Comparison of ENCODE assay signal across 8 cellular contexts in genomic region chr19:511101-511841, GRCh38. TPM values are rescaled to one million over a fixed set of nuclear protein-coding genes. Genes with fewer than 3 reads are reported as not detected.
DNase-seq lines count a peak whose midpoint lies in the region; ATAC-seq and TF ChIP-seq lines count a peak whose summit lies in the region.

No MANE protein-coding gene starts in this region.

- no peak for TF ChIP-seq CTCF in brain (conservative IDR thresholded peaks at IDR 0.05)

- H3K36me3 ChIP-seq in CD4-positive, CD25-positive, alpha-beta regulatory T cell (ENCODE audit: control insufficient read depth, insufficient read depth, low read length) = no peaks in the 10 kb centered on the region

- peak overlapping the region; percentile 98 to 100 (median 98) for H3K27ac Mint-ChIP-seq in CD4-positive, CD25-positive, alpha-beta regulatory T cell
- H3K27ac Mint-ChIP-seq in brain = peak overlapping the region; percentile 73 to 98 (median 95)

- no peaks in the 10 kb centered on the region for H3K36me3 Mint-ChIP-seq in CD4-positive, CD25-positive, alpha-beta regulatory T cell
- H3K36me3 Mint-ChIP-seq in brain = peaks cover 23% of the 10 kb centered on the region

- peaks cover 53% of the 10 kb centered on the region for H3K4me1 ChIP-seq in CD4-positive, CD25-positive, alpha-beta regulatory T cell (ENCODE audit: control insufficient read depth, insufficient read depth, low read length, poor library complexity, severe bottlenecking)

- peaks cover 11 to 61% (median 25%) of the 10 kb centered on the region in 4 donors for H3K4me1 Mint-ChIP-seq in CD4-positive, CD25-positive, alpha-beta regulatory T cell
- H3K4me1 Mint-ChIP-seq in brain = peaks cover 48% of the 10 kb centered on the region

- peak overlapping the region; percentile 99 for H3K27ac ChIP-seq in CD4-positive, CD25-positive, alpha-beta regulatory T cell (ENCODE audit: insufficient read depth, low read length, poor library complexity, severe bottlenecking)

- no peaks in the 10 kb centered on the region for H3K9me3 ChIP-seq in CD4-positive, CD25-positive, alpha-beta regulatory T cell (ENCODE audit: control insufficient read depth in 2 of 2, low read length in 2 of 2)

- H3K27me3 ChIP-seq in CD4-positive, CD25-positive, alpha-beta regulatory T cell (ENCODE audit: control insufficient read depth, insufficient read depth, low read length) = no peaks in the 10 kb centered on the region

- ATAC-seq in CD4-positive, CD25-positive, alpha-beta regulatory T cell (ENCODE audit: low read depth in 2 of 2) = peak; percentile 55 to 60
- ATAC-seq in GM21447 (IDR thresholded peaks at IDR 0.05; ENCODE audit: unreplicated experiment) (no peak), GM18511 (IDR thresholded peaks at IDR 0.05; ENCODE audit: unreplicated experiment) (no peak)

- peaks cover 3% of the 10 kb centered on the region for H3K27me3 Mint-ChIP-seq in CD4-positive, CD25-positive, alpha-beta regulatory T cell
- peaks cover 8% of the 10 kb centered on the region for H3K27me3 Mint-ChIP-seq in brain

- peak overlapping the region; percentile 70 for H3K4me3 ChIP-seq in CD4-positive, CD25-positive, alpha-beta regulatory T cell (ENCODE audit: low read depth, low read length)

- H3K4me3 Mint-ChIP-seq in CD4-positive, CD25-positive, alpha-beta regulatory T cell = peak overlapping the region; percentile 85 to 95 (median 91)
- H3K4me3 Mint-ChIP-seq in brain = peak overlapping the region; percentile 53 to 79 (median 74)

- peak; percentile 89 to 94 (median 94) for DNase-seq in CD4-positive, CD25-positive, alpha-beta regulatory T cell
- DNase-seq in NCI-H1105 treated with DMSO at 0.1 percent for 48 hours (lab: John Stamatoyannopoulos, UW) (peak; percentile 99), UCSD-AML1 (lab: John Stamatoyannopoulos, UW; ENCODE audit: unreplicated experiment) (peak; percentile 78), lung microvascular endothelial cell (ENCODE audit: low read depth in 2 of 2) (peak; percentile 59 to 86)
- DNase-seq in stimulated activated CD8-positive, alpha-beta memory T cell treated with anti-CD3 and anti-CD28 coated beads, Interleukin-4, amount 100 ng/mL, for 48 hours = peak; percentile 84

- H3K9me3 Mint-ChIP-seq in CD4-positive, CD25-positive, alpha-beta regulatory T cell = no peaks in the 10 kb centered on the region
- peaks cover 0 to 12% (median 4%) of the 10 kb centered on the region in 5 experiments for H3K9me3 Mint-ChIP-seq in brain

RNA-seq across cellular contexts. Expression of gene TPGS1, which starts 4.0 kb away (rescaled TPM):
- total RNA-seq in CD4-positive, CD25-positive, alpha-beta regulatory T cell = 19.3 TPM
- 10 to 100 TPM; 18.2 to 44.4 (median 37.3) TPM for polyA plus RNA-seq in CD4-positive, CD25-positive, alpha-beta regulatory T cell
- polyA plus RNA-seq in brain (ENCODE audit: insufficient read depth, low read depth, low replicate concordance) = 15.9 TPM
- total RNA-seq in lung microvascular endothelial cell = 26.4 and 29.4 TPM in 2 replicates

RNA-seq across cellular contexts. Expression of gene MADCAM1, which starts 15.0 kb away (rescaled TPM):
- total RNA-seq in CD4-positive, CD25-positive, alpha-beta regulatory T cell = 0.52 TPM
- under 1 TPM in 3 of 4 donors, not detected in 1; 0.16 to 0.33 (median 0.31) TPM for polyA plus RNA-seq in CD4-positive, CD25-positive, alpha-beta regulatory T cell
- 3.4 TPM for polyA plus RNA-seq in brain (ENCODE audit: insufficient read depth, low read depth, low replicate concordance)
- total RNA-seq in lung microvascular endothelial cell = under 0.01 TPM in 1 of 2 replicates, not detected in the other

RNA-seq across cellular contexts. Expression of gene CDC34, which starts 20.3 kb away (rescaled TPM):
- total RNA-seq in CD4-positive, CD25-positive, alpha-beta regulatory T cell = 39.2 TPM
- polyA plus RNA-seq in CD4-positive, CD25-positive, alpha-beta regulatory T cell = 10 to 100 TPM; 32.2 to 37.8 (median 34.8) TPM
- polyA plus RNA-seq in brain (ENCODE audit: insufficient read depth, low read depth, low replicate concordance) = 152 TPM
- 74.3 and 89.3 TPM in 2 replicates for total RNA-seq in lung microvascular endothelial cell

RNA-seq across cellular contexts. Expression of gene GZMM, which starts 32.6 kb away (rescaled TPM):
- 38.3 TPM for total RNA-seq in CD4-positive, CD25-positive, alpha-beta regulatory T cell
- polyA plus RNA-seq in CD4-positive, CD25-positive, alpha-beta regulatory T cell = 100 to 1,000 TPM in 1 of 4 donors, 10 to 100 TPM in 3; 61.5 to 124 (median 90.0) TPM
- polyA plus RNA-seq in brain (ENCODE audit: insufficient read depth, low read depth, low replicate concordance) = 1.4 TPM
- not detected in 2 replicates for total RNA-seq in lung microvascular endothelial cell

RNA-seq across cellular contexts. Expression of gene SHC2, which starts 50.4 kb away (rescaled TPM):
- not detected for total RNA-seq in CD4-positive, CD25-positive, alpha-beta regulatory T cell
- not detected for polyA plus RNA-seq in CD4-positive, CD25-positive, alpha-beta regulatory T cell
- polyA plus RNA-seq in brain (ENCODE audit: insufficient read depth, low read depth, low replicate concordance) = 89.9 TPM
- total RNA-seq in lung microvascular endothelial cell = 4.4 and 28.4 TPM in 2 replicates

Comparison
In these comparisons a context has a peak if more than half of its experiments do, and no peak if none do; other contexts are left out.
1. ATAC-seq: peak in CD4-positive, CD25-positive, alpha-beta regulatory T cell (2 of 2); none in GM21447 (single experiment) and GM18511 (single experiment).
2. Peak in every context shown above with its lines, with median percentiles within 50 percentile points of each other: DNase-seq.